ENCODE assay signal across 8 cellular contexts in genomic region chr10:26857991-26858706, GRCh38. TPM values are rescaled to one million over a fixed set of nuclear protein-coding genes. Genes with fewer than 3 reads are reported as not detected.
DNase-seq lines count a peak whose midpoint lies in the region; ATAC-seq and TF ChIP-seq lines count a peak whose summit lies in the region.

No MANE protein-coding gene starts in this region.

- TF ChIP-seq EP300 in sigmoid colon (IDR thresholded peaks at IDR 0.05) = no peak

- no peak overlapping the region for H3K4me3 ChIP-seq in CD4-positive, alpha-beta memory T cell (ENCODE audit: low read length in 2 of 2)
- H3K4me3 ChIP-seq in duodenal mucosa (ENCODE audit: low read depth in 1 of 2, low read length in 2 of 2) (peak overlapping the region; percentile 85 to 95), sigmoid colon (no peak overlapping the region)

- POLR2A ChIA-PET in CD4-positive, alpha-beta memory T cell (lab: Charles Lee; ENCODE audit: partially characterized antibody) = no interaction called here

- H3K36me3 Mint-ChIP-seq in CD4-positive, alpha-beta memory T cell = peaks cover 8 to 20% of the 10 kb centered on the region in 2 donors
- peaks cover 2% of the 10 kb centered on the region for H3K36me3 Mint-ChIP-seq in IgD-negative memory B cell

- H3K4me1 Mint-ChIP-seq in CD4-positive, alpha-beta memory T cell = peaks cover 38 to 73% (median 54%) of the 10 kb centered on the region in 4 donors
- peaks cover 30 to 34% (median 34%) of the 10 kb centered on the region in 3 donors for H3K4me1 Mint-ChIP-seq in IgD-negative memory B cell

- H3K27me3 Mint-ChIP-seq in CD4-positive, alpha-beta memory T cell = no peaks in the 10 kb centered on the region
- H3K27me3 Mint-ChIP-seq in IgD-negative memory B cell = no peaks in the 10 kb centered on the region

- no peaks in the 10 kb centered on the region for H3K9me3 ChIP-seq in CD4-positive, alpha-beta memory T cell (ENCODE audit: control insufficient read depth in 1 of 2, low read length in 2 of 2)
- H3K9me3 ChIP-seq in duodenal mucosa (ENCODE audit: control insufficient read depth in 1 of 2, low read length in 2 of 2) (no peaks in the 10 kb centered on the region), sigmoid colon (no peaks in the 10 kb centered on the region)

- DNase-seq in CD4-positive, alpha-beta memory T cell = no peak
- DNase-seq in sigmoid colon (no peak), foreskin melanocyte (no peak), NCI-H226 (no peak), islet precursor cell (no peak)

- no peaks in the 10 kb centered on the region for H3K36me3 ChIP-seq in CD4-positive, alpha-beta memory T cell (ENCODE audit: insufficient read depth, low read length)
- H3K36me3 ChIP-seq in duodenal mucosa (ENCODE audit: control insufficient read depth in 1 of 2, insufficient read depth in 2 of 2, low read length in 2 of 2) (no peaks in the 10 kb centered on the region), sigmoid colon (no peaks in the 10 kb centered on the region)

- H3K9me3 Mint-ChIP-seq in CD4-positive, alpha-beta memory T cell = peaks cover 0 to 4% (median 0%) of the 10 kb centered on the region in 8 donors
- peaks cover 0 to 2% (median 0%) of the 10 kb centered on the region in 3 donors for H3K9me3 Mint-ChIP-seq in IgD-negative memory B cell

- CTCF ChIA-PET in CD4-positive, alpha-beta memory T cell (lab: Charles Lee; ENCODE audit: partially characterized antibody) = interaction anchor here (1.2 kb wide), 1 partner anchor 132 kb away, joined by 3 read pairs; no protein-coding TSS in a partner anchor

- no peaks in the 10 kb centered on the region for H3K27me3 ChIP-seq in CD4-positive, alpha-beta memory T cell (ENCODE audit: insufficient read depth, low read length)
- H3K27me3 ChIP-seq in duodenal mucosa (ENCODE audit: control insufficient read depth in 1 of 2, insufficient read depth in 2 of 2, low read length in 2 of 2) (no peaks in the 10 kb centered on the region), sigmoid colon (no peaks in the 10 kb centered on the region)

- intact Hi-C loops in CD4-positive, alpha-beta memory T cell (cut with micrococcal nuclease) = loop anchor here (5.0 kb wide), 1 partner anchor 36 kb away; no protein-coding TSS in a partner anchor
- intact Hi-C loops in sigmoid colon (cut with DNase I) = no loop called here

- no peak for TF ChIP-seq POLR2A in sigmoid colon (IDR thresholded peaks at IDR 0.05)

- peak overlapping the region; percentile 75 to 98 (median 96) for H3K27ac Mint-ChIP-seq in CD4-positive, alpha-beta memory T cell
- H3K27ac Mint-ChIP-seq in IgD-negative memory B cell = peak overlapping the region; percentile 66 to 94 (median 86)

- H3K27ac ChIP-seq in CD4-positive, alpha-beta memory T cell (ENCODE audit: low read depth, low read length) = no peak overlapping the region
- H3K27ac ChIP-seq in duodenal mucosa (ENCODE audit: low read depth, low read length) (no peak overlapping the region), sigmoid colon (peak overlapping the region in 3 of 4 donors; percentile 93 to 98 (median 96))

- H3K4me1 ChIP-seq in CD4-positive, alpha-beta memory T cell (ENCODE audit: insufficient read depth, low read length) = peaks cover 67% of the 10 kb centered on the region
- H3K4me1 ChIP-seq in duodenal mucosa (ENCODE audit: control insufficient read depth in 1 of 2, insufficient read depth in 2 of 2, low read length in 2 of 2) = peaks cover 29 to 33% of the 10 kb centered on the region in 2 donors
- H3K4me1 ChIP-seq in sigmoid colon = peaks cover 0 to 52% (median 46%) of the 10 kb centered on the region in 4 donors

- WGBS in sigmoid colon, 2 donors = 32 to 41% methylated on average over 7 of the region's 7 CpGs

- TF ChIP-seq CTCF in sigmoid colon (IDR thresholded peaks at IDR 0.05) = no peak

- peak overlapping the region; percentile 92 to 100 (median 98) for H3K4me3 Mint-ChIP-seq in CD4-positive, alpha-beta memory T cell
- peak overlapping the region; percentile 92 to 99 (median 98) for H3K4me3 Mint-ChIP-seq in IgD-negative memory B cell

- peak; percentile 28 for ATAC-seq in GM19395 (IDR thresholded peaks at IDR 0.05; ENCODE audit: unreplicated experiment)

- peak overlapping the region in 1 of 2 donors; percentile 67 for H3K9ac ChIP-seq in duodenal mucosa (ENCODE audit: low read depth in 1 of 2, low read length in 2 of 2)

RNA-seq across cellular contexts. Expression of gene ABI1, which starts 2.6 kb away (rescaled TPM):
- 10 to 100 TPM; 62.2 to 62.5 TPM for total RNA-seq in CD4-positive, alpha-beta memory T cell
- 10 to 100 TPM; 80.2 to 87.6 TPM for polyA plus RNA-seq in CD4-positive, alpha-beta memory T cell
- polyA plus RNA-seq in IgD-negative memory B cell = 93.8 TPM
- total RNA-seq in sigmoid colon = 10 to 100 TPM; 37.3 to 47.8 (median 42.7) TPM
- 10 to 100 TPM; 30.4 to 49.0 (median 45.6) TPM for polyA plus RNA-seq in sigmoid colon

Comparison
In these comparisons a context has a peak if more than half of its experiments do, and no peak if none do; other contexts are left out.
1. H3K27ac ChIP-seq: peak in sigmoid colon (3 of 4); none in CD4-positive, alpha-beta memory T cell (single experiment) and duodenal mucosa (single experiment).
2. H3K4me3 ChIP-seq: peak in duodenal mucosa (2 of 2); none in CD4-positive, alpha-beta memory T cell (0 of 2) and sigmoid colon (0 of 4).